8 cellular contexts compared by ENCODE assay signal in genomic region chr5:176535655-176536131, GRCh38.
DNase-seq lines count a peak whose midpoint lies in the region; ATAC-seq and TF ChIP-seq lines count a peak whose summit lies in the region.

No MANE protein-coding gene starts in this region.

- H3K27ac Mint-ChIP-seq in nephron = peak overlapping the region; percentile 98 to 99 (median 98)

- H3K4me3 Mint-ChIP-seq in nephron = peak overlapping the region; percentile 98 to 100 (median 99)

- peaks cover 31% of the 10 kb centered on the region for H3K36me3 ChIP-seq in NT2/D1 (ENCODE audit: insufficient read depth, insufficient read length, low read length)
- peaks cover 10 to 13% of the 10 kb centered on the region in 2 donors for H3K36me3 ChIP-seq in duodenal mucosa (ENCODE audit: control insufficient read depth in 1 of 2, insufficient read depth in 2 of 2, low read length in 2 of 2)

- peak overlapping the region; percentile 89 for H3K4me3 ChIP-seq in NT2/D1 (ENCODE audit: insufficient read length, low read depth)
- peak overlapping the region; percentile 95 to 97 for H3K4me3 ChIP-seq in duodenal mucosa (ENCODE audit: low read depth in 1 of 2, low read length in 2 of 2)

- TF ChIP-seq CTCF in nephron (IDR thresholded peaks at IDR 0.05; ENCODE audit: unreplicated experiment in 3 of 3) = no peak

- H3K9ac ChIP-seq in NT2/D1 (ENCODE audit: insufficient read length, low read depth) (peak overlapping the region; percentile 93), duodenal mucosa (ENCODE audit: low read depth in 1 of 2, low read length in 2 of 2) (peak overlapping the region; percentile 91 to 93)

- ATAC-seq in GM21423 (IDR thresholded peaks at IDR 0.05; ENCODE audit: unreplicated experiment) (no peak), HG03354 (IDR thresholded peaks at IDR 0.05; ENCODE audit: poor library complexity, severe bottlenecking, unreplicated experiment) (no peak), GM21526 (IDR thresholded peaks at IDR 0.05; ENCODE audit: low FRiP score, unreplicated experiment) (no peak)

- peaks cover 65% of the 10 kb centered on the region for H3K4me1 Mint-ChIP-seq in nephron

- DNase-seq in ELR (ENCODE audit: low read depth) = peak; percentile 30
- DNase-seq in NT2/D1 (ENCODE audit: low read depth, low spot score) = no peak
- DNase-seq in DMS153 treated with DMSO at 0.1 percent for 48 hours (lab: John Stamatoyannopoulos, UW; ENCODE audit: unreplicated experiment) = no peak

- peaks cover 12% of the 10 kb centered on the region for H3K36me3 Mint-ChIP-seq in nephron (ENCODE audit: low read depth)

- peaks cover 16% of the 10 kb centered on the region for H3K4me1 ChIP-seq in NT2/D1 (ENCODE audit: insufficient read depth, insufficient read length)
- H3K4me1 ChIP-seq in duodenal mucosa (ENCODE audit: control insufficient read depth in 1 of 2, insufficient read depth in 2 of 2, low read length in 2 of 2) = peaks cover 45 to 53% of the 10 kb centered on the region in 2 donors

- H3K27me3 ChIP-seq in NT2/D1 (ENCODE audit: insufficient read depth, insufficient read length) (no peaks in the 10 kb centered on the region), duodenal mucosa (ENCODE audit: control insufficient read depth in 1 of 2, insufficient read depth in 2 of 2, low read length in 2 of 2) (no peaks in the 10 kb centered on the region)

- no peaks in the 10 kb centered on the region for H3K9me3 Mint-ChIP-seq in nephron

- peak overlapping the region; percentile 95 for H3K27ac ChIP-seq in duodenal mucosa (ENCODE audit: low read depth, low read length)

- peaks cover 3% of the 10 kb centered on the region for H3K27me3 Mint-ChIP-seq in nephron (ENCODE audit: low read depth)

- H3K9me3 ChIP-seq in NT2/D1 (ENCODE audit: insufficient read depth, low read length) = no peaks in the 10 kb centered on the region
- H3K9me3 ChIP-seq in duodenal mucosa (ENCODE audit: control insufficient read depth in 1 of 2, low read length in 2 of 2) = no peaks in the 10 kb centered on the region
